In genomic region chr3:154427685-154428291, GRCh38 we compare ENCODE assay signal across 10 cellular contexts. TPM values are rescaled to one million over a fixed set of nuclear protein-coding genes. Genes with fewer than 3 reads are reported as not detected.
DNase-seq lines count a peak whose midpoint lies in the region; ATAC-seq, FAIRE-seq and TF ChIP-seq lines count a peak whose summit lies in the region.
"Had no signal": no experiment of that assay in that cellular context is flagged by ENCODE, and none has a peak within 500 bp of the region (broad histone marks: within the 10 kb centered on the region; RNA-seq: fewer than 3 reads in every experiment).

No MANE protein-coding gene starts in this region.

- H3K27ac ChIP-seq in H1 (ENCODE audit: low read depth, low read length) (no peak overlapping the region), neutrophil (no peak overlapping the region)

- H3K14ac ChIP-seq in H1 (ENCODE audit: insufficient read length): no peak overlapping the region

- FAIRE-seq in D721Med (lab: Jason Lieb, UNC) (no peak), H1 (lab: Jason Lieb, UNC) (no peak)

- no peak overlapping the region for H2AK5ac ChIP-seq in H1 (ENCODE audit: low read depth, low read length)

- H3K79me1 ChIP-seq in H1 (ENCODE audit: low read depth, low read length): no peaks in the 10 kb centered on the region

- POLR2A ChIA-PET in H1 (lab: Charles Lee; ENCODE audit: partially characterized antibody): no interaction called here
- POLR2A ChIA-PET in activated CD4-positive, alpha-beta memory T cell treated with anti-CD3 and anti-CD28 coated beads for 36 hours (lab: Charles Lee): no interaction called here

- no peak overlapping the region; the same call in 1 of the 2 replicates for H2BK20ac ChIP-seq in H1 (ENCODE audit: low read length)

- H2BK120ac ChIP-seq in H1 (replicated peaks; ENCODE audit: low read depth, low read length): no peak overlapping the region

- H3K18ac ChIP-seq in H1 (ENCODE audit: extremely low read depth, low read length): peak overlapping the region; percentile 9; the same call in 1 of the 2 replicates

- intact Hi-C loops in activated CD4-positive, alpha-beta memory T cell treated with anti-CD3 and anti-CD28 coated beads for 36 hours (cut with micrococcal nuclease): no loop called here

- H2BK5ac ChIP-seq in H1 (ENCODE audit: low read depth, low read length): no peak overlapping the region

- no peak overlapping the region for H3K56ac ChIP-seq in H1 (replicated peaks; ENCODE audit: insufficient read length, low read depth, low read length)

- peaks cover 30% of the 10 kb centered on the region for H3K27me3 Mint-ChIP-seq in activated CD4-positive, alpha-beta memory T cell treated with anti-CD3 and anti-CD28 coated beads for 36 hours

- H2BK12ac ChIP-seq in H1 (ENCODE audit: low read depth, low read length): peak overlapping the region; percentile 46; the same call in 1 of the 2 replicates

- 10% methylated on average over 29 of the region's 29 CpGs; no CpG with 5 or more reads in 1 of the 2 experiments for WGBS in H1 (ENCODE audit: extremely low coverage in 1 of 2, insufficient coverage in 1 of 2, insufficient read length in 1 of 2, insufficient replicate concordance in 2 of 2, low coverage in 1 of 2, low lambda C conversion rate in 2 of 2, missing lambda C conversion rate in 1 of 2), 2 experiments

- H3K27me3 ChIP-seq in H1 (replicated peaks in 1 of 4; ENCODE audit: control insufficient read depth in 3 of 4, extremely low read depth in 1 of 4, insufficient read depth in 3 of 4, low read length in 3 of 4): peaks cover 10 to 32% (median 26%) of the 10 kb centered on the region in 4 experiments
- peaks cover 81% of the 10 kb centered on the region for H3K27me3 ChIP-seq in neutrophil

- peak overlapping the region; percentile 98 to 99 for H3K4me2 ChIP-seq in H1 (ENCODE audit: insufficient read depth in 1 of 2, low read depth in 2 of 2, low read length in 2 of 2)

- peak overlapping the region; percentile 71 for H2AFZ ChIP-seq in H1 (ENCODE audit: low read length)

- 0 out of 2 replicates have a peak overlapping the region, but pooled peaks have one; percentile 6 for H2BK15ac ChIP-seq in H1 (ENCODE audit: low read length)

- H3K9me3 ChIP-seq in H1 (ENCODE audit: insufficient read depth in 2 of 2, low read depth in 1 of 2, low read length in 1 of 2): no peaks in the 10 kb centered on the region
- H3K9me3 ChIP-seq in neutrophil: no peaks in the 10 kb centered on the region

- H3K9me3 Mint-ChIP-seq in activated CD4-positive, alpha-beta memory T cell treated with anti-CD3 and anti-CD28 coated beads for 36 hours: no peaks in the 10 kb centered on the region

- ATAC-seq in GM18517 (IDR thresholded peaks at IDR 0.05; ENCODE audit: unreplicated experiment) (no peak), HG03378 (IDR thresholded peaks at IDR 0.05; ENCODE audit: unreplicated experiment) (no peak)

- peaks cover 0 to 2% of the 10 kb centered on the region in 2 experiments for H4K20me1 ChIP-seq in H1 (replicated peaks in 1 of 2; ENCODE audit: control insufficient read depth in 1 of 2, insufficient read depth in 2 of 2, low read length in 2 of 2)

- H4K5ac ChIP-seq in H1 (ENCODE audit: insufficient read length, low read depth, low read length): no peak overlapping the region

- peak overlapping the region; percentile 41 to 65 (median 54); a peak in 7 of 8 replicates for H3K4me3 ChIP-seq in H1 (ENCODE audit: extremely low read depth in 1 of 4, insufficient read depth in 2 of 4, low read depth in 3 of 4, low read length in 4 of 4)
- H3K4me3 ChIP-seq in neutrophil (ENCODE audit: low read depth in 1 of 2, low read length in 1 of 2): peak overlapping the region; percentile 53 to 60

- no peaks in the 10 kb centered on the region for H3K4me1 Mint-ChIP-seq in activated CD4-positive, alpha-beta memory T cell treated with anti-CD3 and anti-CD28 coated beads for 36 hours (ENCODE audit: low read depth)
- H3K4me1 Mint-ChIP-seq: central memory CD8-positive, alpha-beta T cell; IgD-negative memory B cell had no signal

- no peak overlapping the region for H3K27ac Mint-ChIP-seq in activated CD4-positive, alpha-beta memory T cell treated with anti-CD3 and anti-CD28 coated beads for 36 hours
- H3K27ac Mint-ChIP-seq: IgD-negative memory B cell had no signal

- H3K4ac ChIP-seq in H1 (replicated peaks; ENCODE audit: insufficient read length, low read depth, low read length): no peak overlapping the region

- TF ChIP-seq CTCF in D721Med (IDR thresholded peaks at IDR 0.05; ENCODE audit: insufficient read depth, missing control alignments) (peak; percentile 26), H1 (IDR thresholded peaks at IDR 0.05; ENCODE audit: control extremely low read depth in 1 of 3, insufficient read depth in 1 of 3, low read depth in 1 of 3, low read length in 3 of 3) (no peak), neutrophil (IDR thresholded peaks at IDR 0.05) (no peak)

- DNase-seq in D721Med (ENCODE audit: insufficient read length, low spot score) (no peak), NCI-H2107 treated with DMSO at 0.1 percent for 48 hours (lab: John Stamatoyannopoulos, UW; ENCODE audit: unreplicated experiment) (peak; percentile 18), H1 (ENCODE audit: low read depth in 1 of 2, low spot score in 2 of 2) (peak in 1 of 2 experiments; percentile 73), cerebellum (ENCODE audit: low spot score) (no peak)
- DNase-seq in activated CD4-positive, alpha-beta memory T cell treated with anti-CD3 and anti-CD28 coated beads for 36 hours: no peak

- no peak overlapping the region for H4K8ac ChIP-seq in H1 (ENCODE audit: extremely low read depth, insufficient read depth, low read length)

- no peak for TF ChIP-seq POLR2A in H1 (IDR thresholded peaks at IDR 0.05; ENCODE audit: control extremely low read depth in 1 of 2, low read depth in 2 of 2, low read length in 2 of 2)

- no peak overlapping the region for H4K91ac ChIP-seq in H1 (replicated peaks; ENCODE audit: insufficient read length, low read length)

- no peak for TF ChIP-seq RAD21 in H1 (IDR thresholded peaks at IDR 0.05 in 1 of 2, conservative IDR thresholded peaks at IDR 0.05 in 1 of 2; ENCODE audit: low read depth in 2 of 2, low read length in 2 of 2)

- CTCF ChIA-PET in H1 (lab: Charles Lee; ENCODE audit: partially characterized antibody): interaction anchor here (0.7 to 1.0 kb wide), 3 partner anchors 107 to 189 kb away, joined by 3 to 7 read pairs (median 4); no protein-coding TSS in a partner anchor
- CTCF ChIA-PET in activated CD4-positive, alpha-beta memory T cell treated with anti-CD3 and anti-CD28 coated beads for 36 hours (lab: Charles Lee): no interaction called here

- no peaks in the 10 kb centered on the region for H3K36me3 ChIP-seq in H1 (ENCODE audit: control insufficient read depth in 2 of 4, insufficient read depth in 4 of 4, low read length in 3 of 4)
- no peaks in the 10 kb centered on the region for H3K36me3 ChIP-seq in neutrophil

- no peaks in the 10 kb centered on the region for H3K36me3 Mint-ChIP-seq in activated CD4-positive, alpha-beta memory T cell treated with anti-CD3 and anti-CD28 coated beads for 36 hours
- H3K36me3 Mint-ChIP-seq: IgD-negative memory B cell had no signal

- no peak overlapping the region for H3K23ac ChIP-seq in H1 (ENCODE audit: insufficient read length)

- H3K23me2 ChIP-seq in H1 (ENCODE audit: low read depth, low read length): peaks cover 16% of the 10 kb centered on the region

- no peak overlapping the region for H3K4me3 Mint-ChIP-seq in activated CD4-positive, alpha-beta memory T cell treated with anti-CD3 and anti-CD28 coated beads for 36 hours
- H3K4me3 Mint-ChIP-seq: central memory CD8-positive, alpha-beta T cell; IgD-negative memory B cell had no signal

- no peak overlapping the region; a peak in 1 of 7 replicates for H3K9ac ChIP-seq in H1 (replicated peaks in 1 of 4; ENCODE audit: extremely low read depth in 1 of 4, low read depth in 3 of 4, low read length in 3 of 4)

- H3K4me1 ChIP-seq in H1 (replicated peaks in 1 of 4; ENCODE audit: control insufficient read depth in 3 of 4, insufficient read depth in 4 of 4, low read length in 3 of 4) (peaks cover 3 to 6% (median 5%) of the 10 kb centered on the region in 4 experiments; a peak in 6 of 7 replicates), neutrophil (ENCODE audit: control insufficient read depth in 1 of 2, insufficient read depth in 1 of 2, low read depth in 1 of 2, low read length in 1 of 2) (peaks cover 18 to 19% of the 10 kb centered on the region in 2 experiments)

- no peaks in the 10 kb centered on the region for H3K79me2 ChIP-seq in H1 (ENCODE audit: control insufficient read depth in 1 of 2, insufficient read depth in 2 of 2, low read length in 2 of 2)

- no peak for TF ChIP-seq EP300 in H1 (IDR thresholded peaks at IDR 0.05; ENCODE audit: borderline replicate concordance in 1 of 2, low read depth in 2 of 2, low read length in 2 of 2)

TF ChIP-seq in H1, 55 proteins besides CTCF, POLR2A, EP300 and RAD21:
- TF ChIP-seq CREB1 (IDR thresholded peaks at IDR 0.05): no peak
- TF ChIP-seq, protein P1, sequence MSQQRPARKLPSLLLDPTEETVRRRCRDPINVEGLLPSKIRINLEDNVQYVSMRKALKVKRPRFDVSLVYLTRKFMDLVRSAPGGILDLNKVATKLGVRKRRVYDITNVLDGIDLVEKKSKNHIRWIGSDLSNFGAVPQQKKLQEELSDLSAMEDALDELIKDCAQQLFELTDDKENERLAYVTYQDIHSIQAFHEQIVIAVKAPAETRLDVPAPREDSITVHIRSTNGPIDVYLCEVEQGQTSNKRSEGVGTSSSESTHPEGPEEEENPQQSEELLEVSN (IDR thresholded peaks at IDR 0.05): peak; percentile 84

RNA-seq across cellular contexts. Expression of gene GPR149, which starts 2.2 kb away (rescaled TPM):
- total RNA-seq in H1 (2021; fragmentation: NEBNext Ultra II Directional; extraction: Animal tissue kit (Norgen Biotek cat#: 25700)): not detected in 2 replicates
- not detected in 2 replicates for polyA plus RNA-seq in H1 (2011; rRNA removed)
- polyA plus RNA-seq in H1 (2011; cell fraction: cytosol; rRNA removed): not detected
- not detected for polyA plus RNA-seq in H1 (2011; cell fraction: nucleus; rRNA removed)
- polyA plus RNA-seq in H1 (2012, experiment 1 of 2): not detected in 4 replicates
- polyA plus RNA-seq in H1 (2012, experiment 2 of 2): not detected
- polyA plus RNA-seq in H1 (2013, experiment 1 of 2): 0.04 TPM
- polyA plus RNA-seq in H1 (2013, experiment 2 of 2): 0.02 TPM
- polyA minus RNA-seq in H1 (2011; rRNA and poly(A)+ RNA removed): 0.06 TPM in 1 of 2 replicates, not detected in the other
- not detected for polyA minus RNA-seq in H1 (2011; cell fraction: cytosol; rRNA and poly(A)+ RNA removed)
- polyA minus RNA-seq in H1 (2011; cell fraction: nucleus; rRNA and poly(A)+ RNA removed): not detected
- total RNA-seq in cerebellum: 2.7 TPM
- total RNA-seq in activated CD4-positive, alpha-beta memory T cell treated with anti-CD3 and anti-CD28 coated beads for 36 hours: not detected
- polyA plus RNA-seq: IgD-negative memory B cell had no signal
